17 cellular contexts compared by ENCODE assay signal in the genomic region with DNA sequence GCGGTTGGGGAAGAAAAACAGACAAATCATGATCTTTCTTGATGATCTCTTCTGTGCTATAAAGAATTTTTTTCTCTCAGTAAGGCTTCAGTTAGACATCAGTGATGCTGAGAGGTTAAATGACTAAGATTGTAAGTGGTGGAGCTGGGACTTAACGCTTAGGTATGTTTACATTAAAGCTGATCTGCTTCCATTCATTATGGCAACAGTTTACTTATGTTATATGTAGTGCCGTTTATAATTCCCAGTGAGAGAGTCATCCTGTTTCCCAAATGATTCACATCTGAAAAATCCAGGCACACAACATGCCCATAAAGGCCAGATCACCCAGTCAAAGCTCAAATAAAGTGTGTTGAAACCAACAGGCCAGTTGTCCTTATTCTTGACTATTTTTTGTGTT. TPM values are rescaled to one million over a fixed set of nuclear protein-coding genes. Genes with fewer than 3 reads are reported as not detected.
DNase-seq lines count a peak whose midpoint lies in the region; ATAC-seq and TF ChIP-seq lines count a peak whose summit lies in the region.
"Had no signal": no experiment of that assay in that cellular context is flagged by ENCODE, and none has a peak within 500 bp of the region (broad histone marks: within the 10 kb centered on the region; RNA-seq: fewer than 3 reads in every experiment).

No MANE protein-coding gene starts in this region.

- H3K79me2 ChIP-seq in smooth muscle cell (ENCODE audit: low read depth): no peaks in the 10 kb centered on the region

- H3K27ac ChIP-seq in RWPE1 (no peak overlapping the region), smooth muscle cell (ENCODE audit: low read depth) (peak overlapping the region; percentile 69)
- H3K27ac ChIP-seq: gastrocnemius medialis, lower lobe of right lung had no signal

- DNase-seq in GM04503 (ENCODE audit: low read depth) (peak; percentile 18), RWPE1 (ENCODE audit: low spot score) (peak; percentile 52), fibroblast of mammary gland (ENCODE audit: low read depth) (peak; percentile 62), smooth muscle cell (lab: John Stamatoyannopoulos, UW; ENCODE audit: unreplicated experiment) (no peak), natural killer cell (no peak)
- no peak for DNase-seq in activated naive CD8-positive, alpha-beta T cell treated with anti-CD3 and anti-CD28 coated beads, Interleukin-2, amount 50 U/mL, for 24 hours
- DNase-seq: activated gamma-delta T cell treated with Interleukin-2 at 50 U/mL for 16 hours; CD4-positive, alpha-beta T cell; gastrocnemius medialis; lower lobe of right lung; NCI-H1105 treated with DMSO at 0.1 percent for 48 hours; NCI-H2171 treated with DMSO at 0.1 percent for 48 hours; stimulated activated CD4-positive, alpha-beta T cell treated with anti-CD3 and anti-CD28 coated beads, Interleukin-1b, Interleukin-23, amount 100 ng/mL, for 48 hours; T-cell had no signal

- CTCF ChIA-PET in RWPE1 (lab: Yijun Ruan, JAX): interaction anchor here (1.2 kb wide), 1 partner anchor 108 kb away, joined by 8 read pairs; no protein-coding TSS in a partner anchor

- 23% methylated on average over 3 of the region's 3 CpGs for WGBS in smooth muscle cell (ENCODE audit: low lambda C conversion rate)

- H3K4me1 ChIP-seq in smooth muscle cell (ENCODE audit: low read depth): no peaks in the 10 kb centered on the region
- H3K4me1 ChIP-seq: gastrocnemius medialis, lower lobe of right lung had no signal

- no peak for ATAC-seq in activated naive CD8-positive, alpha-beta T cell treated with anti-CD3 and anti-CD28 coated beads, Interleukin-2, amount 50 U/mL, for 24 hours
- ATAC-seq in natural killer cell (no peak), GM21717 (IDR thresholded peaks at IDR 0.05; ENCODE audit: unreplicated experiment) (no peak)
- ATAC-seq: gastrocnemius medialis; HCT116; lower lobe of right lung; natural killer cell treated with Interleukin-12 subunit alpha and Interleukin-12 subunit beta and Interleukin-15 and Interleukin-18, amount 100 ng/mL, for 72 hours; T-cell had no signal

- H3K27me3 Mint-ChIP-seq in activated naive CD8-positive, alpha-beta T cell treated with anti-CD3 and anti-CD28 coated beads, Interleukin-2, amount 50 U/mL, for 24 hours: peaks cover 1% of the 10 kb centered on the region
- H3K27me3 Mint-ChIP-seq in natural killer cell (ENCODE audit: low read depth in 2 of 2): peaks cover 0 to 27% of the 10 kb centered on the region in 2 donors
- H3K27me3 Mint-ChIP-seq: CD4-positive, alpha-beta T cell had no signal

- H4K20me1 ChIP-seq in smooth muscle cell (ENCODE audit: low read depth): no peaks in the 10 kb centered on the region

- H3K4me3 Mint-ChIP-seq in activated naive CD8-positive, alpha-beta T cell treated with anti-CD3 and anti-CD28 coated beads, Interleukin-2, amount 50 U/mL, for 24 hours: no peak overlapping the region
- no peak overlapping the region for H3K4me3 Mint-ChIP-seq in natural killer cell
- H3K4me3 Mint-ChIP-seq: CD4-positive, alpha-beta T cell; natural killer cell treated with Interleukin-12 subunit alpha and Interleukin-12 subunit beta and Interleukin-15 and Interleukin-18, amount 100 ng/mL, for 72 hours; T-cell had no signal

- TF ChIP-seq CTCF in RWPE1 (conservative IDR thresholded peaks at IDR 0.05; ENCODE audit: low read depth) (no peak), fibroblast of mammary gland (conservative IDR thresholded peaks at IDR 0.05; ENCODE audit: control insufficient read depth, insufficient read depth, low read depth, low read length) (no peak), smooth muscle cell (IDR thresholded peaks at IDR 0.05; ENCODE audit: borderline replicate concordance, insufficient read depth, poor library complexity, severe bottlenecking) (no peak), natural killer cell (IDR thresholded peaks at IDR 0.05) (no peak)

- intact Hi-C loops in natural killer cell (cut with micrococcal nuclease): no loop called here

- H3K9ac ChIP-seq in smooth muscle cell (ENCODE audit: low read depth): no peak overlapping the region

- H3K9me3 ChIP-seq in smooth muscle cell (replicated peaks; ENCODE audit: low read depth): no peaks in the 10 kb centered on the region
- H3K9me3 ChIP-seq: gastrocnemius medialis, lower lobe of right lung had no signal

- H3K27ac Mint-ChIP-seq in activated naive CD8-positive, alpha-beta T cell treated with anti-CD3 and anti-CD28 coated beads, Interleukin-2, amount 50 U/mL, for 24 hours: no peak overlapping the region
- H3K27ac Mint-ChIP-seq in natural killer cell: no peak overlapping the region
- H3K27ac Mint-ChIP-seq: CD4-positive, alpha-beta T cell; natural killer cell treated with Interleukin-12 subunit alpha and Interleukin-12 subunit beta and Interleukin-15 and Interleukin-18, amount 100 ng/mL, for 72 hours; T-cell had no signal

- H3K36me3 ChIP-seq in smooth muscle cell (ENCODE audit: low read depth): no peaks in the 10 kb centered on the region
- H3K36me3 ChIP-seq: gastrocnemius medialis, lower lobe of right lung had no signal

- no peaks in the 10 kb centered on the region for H3F3A ChIP-seq in smooth muscle cell (ENCODE audit: low read depth)

- H3K4me3 ChIP-seq in fibroblast of mammary gland (ENCODE audit: control insufficient read depth, low read depth, low read length) (no peak overlapping the region), smooth muscle cell (no peak overlapping the region)
- H3K4me3 ChIP-seq: gastrocnemius medialis, lower lobe of right lung had no signal

- H3K4me2 ChIP-seq in smooth muscle cell: peak overlapping the region; percentile 14

- H3K27me3 ChIP-seq in smooth muscle cell (ENCODE audit: low read depth): no peaks in the 10 kb centered on the region

- POLR2A ChIA-PET in RWPE1 (lab: Yijun Ruan, JAX; ENCODE audit: low non-redundant PET): no interaction called here

- H3K9me3 Mint-ChIP-seq in activated naive CD8-positive, alpha-beta T cell treated with anti-CD3 and anti-CD28 coated beads, Interleukin-2, amount 50 U/mL, for 24 hours: no peaks in the 10 kb centered on the region
- no peaks in the 10 kb centered on the region for H3K9me3 Mint-ChIP-seq in natural killer cell
- H3K9me3 Mint-ChIP-seq: CD4-positive, alpha-beta T cell; natural killer cell treated with Interleukin-12 subunit alpha and Interleukin-12 subunit beta and Interleukin-15 and Interleukin-18, amount 100 ng/mL, for 72 hours; T-cell had no signal

- no peaks in the 10 kb centered on the region for H3K36me3 Mint-ChIP-seq in activated naive CD8-positive, alpha-beta T cell treated with anti-CD3 and anti-CD28 coated beads, Interleukin-2, amount 50 U/mL, for 24 hours (ENCODE audit: low read depth)
- H3K36me3 Mint-ChIP-seq in natural killer cell: no peaks in the 10 kb centered on the region
- H3K36me3 Mint-ChIP-seq: natural killer cell treated with Interleukin-12 subunit alpha and Interleukin-12 subunit beta and Interleukin-15 and Interleukin-18, amount 100 ng/mL, for 72 hours; T-cell had no signal

- H2AFZ ChIP-seq in smooth muscle cell (ENCODE audit: low read depth): no peak overlapping the region

- H3K4me1 Mint-ChIP-seq in activated naive CD8-positive, alpha-beta T cell treated with anti-CD3 and anti-CD28 coated beads, Interleukin-2, amount 50 U/mL, for 24 hours: no peaks in the 10 kb centered on the region
- H3K4me1 Mint-ChIP-seq in natural killer cell: no peaks in the 10 kb centered on the region
- H3K4me1 Mint-ChIP-seq: T-cell had no signal

RNA-seq across cellular contexts. Expression of gene CENPVL3, which starts 50.1 kb away (rescaled TPM):
- 0.09 and 0.18 TPM in 2 replicates for total RNA-seq in smooth muscle cell
- polyA plus RNA-seq in smooth muscle cell: 0.26 TPM in 1 of 2 replicates, not detected in the other
- total RNA-seq in natural killer cell: not detected
- total RNA-seq: CD4-positive, alpha-beta T cell; gastrocnemius medialis; lower lobe of right lung; natural killer cell treated with Interleukin-12 subunit alpha and Interleukin-12 subunit beta and Interleukin-15 and Interleukin-18, amount 100 ng/mL, for 72 hours; T-cell had no signal

Comparison
In these comparisons a context has a peak if more than half of its experiments do, and no peak if none do; other contexts are left out.
1. DNase-seq: peak in GM04503 (single experiment), RWPE1 (single experiment) and fibroblast of mammary gland (single experiment); none in smooth muscle cell (single experiment), activated naive CD8-positive, alpha-beta T cell treated with anti-CD3 and anti-CD28 coated beads, Interleukin-2, amount 50 U/mL, for 24 hours (single experiment) and natural killer cell (single experiment).